ENCODE assay signal across 1 cellular context in the genomic region with DNA sequence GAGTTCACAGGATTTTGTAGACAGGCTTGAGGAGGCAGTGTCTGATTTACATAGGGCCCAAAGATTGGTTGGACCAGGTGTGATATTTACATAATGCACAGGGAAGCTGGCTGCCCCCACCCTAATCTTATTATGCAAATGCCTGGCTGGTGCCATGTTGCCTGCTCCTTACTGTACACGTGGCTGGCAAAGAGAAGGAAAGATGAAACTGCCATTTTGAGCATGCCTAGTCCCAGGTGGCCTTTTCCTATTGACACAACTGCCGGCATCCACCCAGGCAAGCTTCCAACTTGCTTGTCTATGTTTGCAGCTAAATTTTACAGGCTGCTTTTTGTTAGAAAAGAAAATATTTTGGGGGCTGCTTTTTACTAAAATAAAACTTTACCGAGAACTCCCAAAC.
TF ChIP-seq lines count a peak whose summit lies in the region.

No MANE protein-coding gene starts in this region.

TF ChIP-seq in K562, 482 proteins besides CTCF, POLR2A, EP300 and RAD21 (continued from another document):
- TF ChIP-seq, protein P1, sequence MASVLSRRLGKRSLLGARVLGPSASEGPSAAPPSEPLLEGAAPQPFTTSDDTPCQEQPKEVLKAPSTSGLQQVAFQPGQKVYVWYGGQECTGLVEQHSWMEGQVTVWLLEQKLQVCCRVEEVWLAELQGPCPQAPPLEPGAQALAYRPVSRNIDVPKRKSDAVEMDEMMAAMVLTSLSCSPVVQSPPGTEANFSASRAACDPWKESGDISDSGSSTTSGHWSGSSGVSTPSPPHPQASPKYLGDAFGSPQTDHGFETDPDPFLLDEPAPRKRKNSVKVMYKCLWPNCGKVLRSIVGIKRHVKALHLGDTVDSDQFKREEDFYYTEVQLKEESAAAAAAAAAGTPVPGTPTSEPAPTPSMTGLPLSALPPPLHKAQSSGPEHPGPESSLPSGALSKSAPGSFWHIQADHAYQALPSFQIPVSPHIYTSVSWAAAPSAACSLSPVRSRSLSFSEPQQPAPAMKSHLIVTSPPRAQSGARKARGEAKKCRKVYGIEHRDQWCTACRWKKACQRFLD (CRISPR knock-in tag; IDR thresholded peaks at IDR 0.05), result 0 out of 2 replicates have a peak, but pooled peaks have one; percentile 34
- no peak for TF ChIP-seq ETS1 (conservative IDR thresholded peaks at IDR 0.05; ENCODE audit: control insufficient read depth, low read depth, low read length)
- no peak for TF ChIP-seq HINFP (tag; conservative IDR thresholded peaks at IDR 0.05; ENCODE audit: low read depth)
- TF ChIP-seq ZNF589 (CRISPR knock-in tag; IDR thresholded peaks at IDR 0.05; ENCODE audit: low read depth), result no peak
- peak in 1 of 3 experiments; percentile 56 for TF ChIP-seq YY1 (IDR thresholded peaks at IDR 0.05; ENCODE audit: borderline replicate concordance in 1 of 3, control insufficient read depth in 1 of 3, extremely low read depth in 1 of 3, insufficient read depth in 3 of 3, insufficient read length in 1 of 3, insufficient replicate concordance in 2 of 3, low read depth in 1 of 3, low read length in 2 of 3)
- no peak for TF ChIP-seq MBD2 (IDR thresholded peaks at IDR 0.05; ENCODE audit: borderline replicate concordance, low read depth)
- TF ChIP-seq, protein P2, sequence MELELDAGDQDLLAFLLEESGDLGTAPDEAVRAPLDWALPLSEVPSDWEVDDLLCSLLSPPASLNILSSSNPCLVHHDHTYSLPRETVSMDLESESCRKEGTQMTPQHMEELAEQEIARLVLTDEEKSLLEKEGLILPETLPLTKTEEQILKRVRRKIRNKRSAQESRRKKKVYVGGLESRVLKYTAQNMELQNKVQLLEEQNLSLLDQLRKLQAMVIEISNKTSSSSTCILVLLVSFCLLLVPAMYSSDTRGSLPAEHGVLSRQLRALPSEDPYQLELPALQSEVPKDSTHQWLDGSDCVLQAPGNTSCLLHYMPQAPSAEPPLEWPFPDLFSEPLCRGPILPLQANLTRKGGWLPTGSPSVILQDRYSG (tag; conservative IDR thresholded peaks at IDR 0.05; ENCODE audit: low read depth), result peak; percentile 74
- TF ChIP-seq RCOR1 (IDR thresholded peaks at IDR 0.05; ENCODE audit: borderline replicate concordance in 1 of 2, low read depth in 2 of 2, low read length in 2 of 2), result no peak
- TF ChIP-seq TGIF2 (CRISPR knock-in tag; IDR thresholded peaks at IDR 0.05), result no peak
- TF ChIP-seq, protein P3, sequence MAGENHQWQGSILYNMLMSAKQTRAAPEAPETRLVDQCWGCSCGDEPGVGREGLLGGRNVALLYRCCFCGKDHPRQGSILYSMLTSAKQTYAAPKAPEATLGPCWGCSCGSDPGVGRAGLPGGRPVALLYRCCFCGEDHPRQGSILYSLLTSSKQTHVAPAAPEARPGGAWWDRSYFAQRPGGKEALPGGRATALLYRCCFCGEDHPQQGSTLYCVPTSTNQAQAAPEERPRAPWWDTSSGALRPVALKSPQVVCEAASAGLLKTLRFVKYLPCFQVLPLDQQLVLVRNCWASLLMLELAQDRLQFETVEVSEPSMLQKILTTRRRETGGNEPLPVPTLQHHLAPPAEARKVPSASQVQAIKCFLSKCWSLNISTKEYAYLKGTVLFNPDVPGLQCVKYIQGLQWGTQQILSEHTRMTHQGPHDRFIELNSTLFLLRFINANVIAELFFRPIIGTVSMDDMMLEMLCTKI (IDR thresholded peaks at IDR 0.05; ENCODE audit: partially characterized antibody), result no peak
- TF ChIP-seq TRIM28 (IDR thresholded peaks at IDR 0.05), result no peak
- no peak for TF ChIP-seq KLF10 (CRISPR knock-in tag; IDR thresholded peaks at IDR 0.05)
- TF ChIP-seq SP1 (CRISPR knock-in tag; IDR thresholded peaks at IDR 0.05), result no peak
- TF ChIP-seq, protein P4, sequence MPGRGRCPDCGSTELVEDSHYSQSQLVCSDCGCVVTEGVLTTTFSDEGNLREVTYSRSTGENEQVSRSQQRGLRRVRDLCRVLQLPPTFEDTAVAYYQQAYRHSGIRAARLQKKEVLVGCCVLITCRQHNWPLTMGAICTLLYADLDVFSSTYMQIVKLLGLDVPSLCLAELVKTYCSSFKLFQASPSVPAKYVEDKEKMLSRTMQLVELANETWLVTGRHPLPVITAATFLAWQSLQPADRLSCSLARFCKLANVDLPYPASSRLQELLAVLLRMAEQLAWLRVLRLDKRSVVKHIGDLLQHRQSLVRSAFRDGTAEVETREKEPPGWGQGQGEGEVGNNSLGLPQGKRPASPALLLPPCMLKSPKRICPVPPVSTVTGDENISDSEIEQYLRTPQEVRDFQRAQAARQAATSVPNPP (IDR thresholded peaks at IDR 0.05; ENCODE audit: borderline replicate concordance, insufficient read depth, insufficient read length), result no peak
- no peak for TF ChIP-seq KDM1A (IDR thresholded peaks at IDR 0.05)
- no peak for TF ChIP-seq ZFPM2 (CRISPR knock-in tag; IDR thresholded peaks at IDR 0.05)
- TF ChIP-seq L3MBTL2 (IDR thresholded peaks at IDR 0.05), result peak; percentile 60
- no peak for TF ChIP-seq NCOR1 (IDR thresholded peaks at IDR 0.05)
- TF ChIP-seq MGA (IDR thresholded peaks at IDR 0.05), result peak; percentile 25; the same call in 1 of the 2 replicates
- TF ChIP-seq CHD2 (IDR thresholded peaks at IDR 0.05; ENCODE audit: low read depth, low read length), result no peak
- no peak for TF ChIP-seq CREB1 (IDR thresholded peaks at IDR 0.05)
- no peak for TF ChIP-seq CREB1 (CRISPR knock-in tag; IDR thresholded peaks at IDR 0.05)
- TF ChIP-seq MCM5 (IDR thresholded peaks at IDR 0.05; ENCODE audit: low read depth), result no peak
- TF ChIP-seq GABPB2 (CRISPR knock-in tag; conservative IDR thresholded peaks at IDR 0.05), result no peak
- no peak for TF ChIP-seq MEF2D (tag; conservative IDR thresholded peaks at IDR 0.05; ENCODE audit: low read depth)
- no peak for TF ChIP-seq CBX1 (IDR thresholded peaks at IDR 0.05; ENCODE audit: low read depth)
- TF ChIP-seq PHB (CRISPR knock-in tag; IDR thresholded peaks at IDR 0.05), result no peak
- no peak for TF ChIP-seq ELF2 (CRISPR knock-in tag; IDR thresholded peaks at IDR 0.05)
- no peak for TF ChIP-seq ESRRA (IDR thresholded peaks at IDR 0.05; ENCODE audit: borderline replicate concordance, low read depth)
- no peak for TF ChIP-seq ZFP36 (IDR thresholded peaks at IDR 0.05; ENCODE audit: low read depth, low read length, partially characterized antibody)
- TF ChIP-seq ZNF830 (CRISPR knock-in tag; IDR thresholded peaks at IDR 0.05), result no peak
